ENCODE assay signal across 10 cellular contexts in genomic region chr3:5191555-5192304, GRCh38. TPM values are rescaled to one million over a fixed set of nuclear protein-coding genes. Genes with fewer than 3 reads are reported as not detected.
DNase-seq lines count a peak whose midpoint lies in the region; ATAC-seq, FAIRE-seq and TF ChIP-seq lines count a peak whose summit lies in the region.
"Had no signal": no experiment of that assay in that cellular context is flagged by ENCODE, and none has a peak within 500 bp of the region (broad histone marks: within the 10 kb centered on the region; RNA-seq: fewer than 3 reads in every experiment).

No MANE protein-coding gene starts in this region.

- no peak for ATAC-seq in stimulated activated naive CD8-positive, alpha-beta T cell treated with anti-CD3 and anti-CD28 coated beads, Interleukin-15, Interleukin-2, amounts not matched to agents 100 U/mL and 50 U/mL, for 24 hours
- no peak for ATAC-seq in HG03571 (IDR thresholded peaks at IDR 0.05; ENCODE audit: unreplicated experiment)

- H3K79me2 ChIP-seq in Karpas-422 (ENCODE audit: low read length) = peaks cover 91% of the 10 kb centered on the region

- H3K36me3 Mint-ChIP-seq in stimulated activated naive CD8-positive, alpha-beta T cell treated with anti-CD3 and anti-CD28 coated beads, Interleukin-15, Interleukin-2, amounts not matched to agents 100 ng/mL and 50 ng/mL, for 24 hours (ENCODE audit: low read depth) = peaks cover 75% of the 10 kb centered on the region
- no peaks in the 10 kb centered on the region for H3K36me3 Mint-ChIP-seq in chondrocyte (ENCODE audit: low read depth)

- H3K27ac ChIP-seq in Karpas-422 (ENCODE audit: low read length) = peak overlapping the region; percentile 59
- H3K27ac ChIP-seq: testis had no signal

- H2AFZ ChIP-seq in Karpas-422 (ENCODE audit: low read length) = no peak overlapping the region

- H3K9me2 ChIP-seq in Karpas-422 (replicated peaks; ENCODE audit: insufficient read depth, low read length) = no peaks in the 10 kb centered on the region

- peak overlapping the region; percentile 100 for H3K27ac Mint-ChIP-seq in stimulated activated naive CD8-positive, alpha-beta T cell treated with anti-CD3 and anti-CD28 coated beads, Interleukin-15, Interleukin-2, amounts not matched to agents 100 ng/mL and 50 ng/mL, for 24 hours
- peak overlapping the region; percentile 49 for H3K27ac Mint-ChIP-seq in chondrocyte (ENCODE audit: unreplicated experiment)

- no peaks in the 10 kb centered on the region for H3K27me3 ChIP-seq in Karpas-422 (ENCODE audit: low read length)
- H3K27me3 ChIP-seq: testis had no signal

- FAIRE-seq in urothelium cell line (lab: Jason Lieb, UNC) = no peak

- H3K27me3 Mint-ChIP-seq in stimulated activated naive CD8-positive, alpha-beta T cell treated with anti-CD3 and anti-CD28 coated beads, Interleukin-15, Interleukin-2, amounts not matched to agents 100 ng/mL and 50 ng/mL, for 24 hours = no peaks in the 10 kb centered on the region
- H3K27me3 Mint-ChIP-seq in chondrocyte (ENCODE audit: low read depth) = no peaks in the 10 kb centered on the region

- peak overlapping the region; percentile 96 for H3K4me3 Mint-ChIP-seq in stimulated activated naive CD8-positive, alpha-beta T cell treated with anti-CD3 and anti-CD28 coated beads, Interleukin-15, Interleukin-2, amounts not matched to agents 100 ng/mL and 50 ng/mL, for 24 hours
- H3K4me3 Mint-ChIP-seq in chondrocyte (ENCODE audit: unreplicated experiment) = no peak overlapping the region

- peaks cover 66% of the 10 kb centered on the region for H3K4me1 ChIP-seq in Karpas-422 (ENCODE audit: low read length)

- H3K4me1 Mint-ChIP-seq in stimulated activated naive CD8-positive, alpha-beta T cell treated with anti-CD3 and anti-CD28 coated beads, Interleukin-15, Interleukin-2, amounts not matched to agents 100 ng/mL and 50 ng/mL, for 24 hours (ENCODE audit: low read depth) = peaks cover 71% of the 10 kb centered on the region
- peaks cover 72% of the 10 kb centered on the region for H3K4me1 Mint-ChIP-seq in chondrocyte (ENCODE audit: low read depth)

- H3K9me3 ChIP-seq in Karpas-422 (ENCODE audit: low read length) = no peaks in the 10 kb centered on the region
- H3K9me3 ChIP-seq: testis had no signal

- H3K9me3 Mint-ChIP-seq in stimulated activated naive CD8-positive, alpha-beta T cell treated with anti-CD3 and anti-CD28 coated beads, Interleukin-15, Interleukin-2, amounts not matched to agents 100 ng/mL and 50 ng/mL, for 24 hours = no peaks in the 10 kb centered on the region
- H3K9me3 Mint-ChIP-seq in chondrocyte (ENCODE audit: low read depth) = no peaks in the 10 kb centered on the region

- peak overlapping the region; percentile 90 for H3K4me2 ChIP-seq in Karpas-422 (ENCODE audit: low read depth, low read length, poor library complexity, severe bottlenecking)

- peak overlapping the region; percentile 15; the same call in 1 of the 2 replicates for H3K9ac ChIP-seq in Karpas-422 (ENCODE audit: low read length)

- H3K36me3 ChIP-seq in Karpas-422 (ENCODE audit: insufficient read depth, low read length) = peaks cover 15% of the 10 kb centered on the region

- DNase-seq in stimulated activated naive CD8-positive, alpha-beta T cell treated with anti-CD3 and anti-CD28 coated beads, Interleukin-15, Interleukin-2, amounts not matched to agents 100 U/mL and 50 U/mL, for 24 hours = no peak
- DNase-seq in Karpas-422 (no peak), chondrocyte (ENCODE audit: low spot score) (no peak), urothelium cell line (ENCODE audit: low spot score) (no peak), NCI-H1436 treated with DMSO at 0.1 percent for 48 hours (lab: John Stamatoyannopoulos, UW) (no peak)
- DNase-seq in effector CD8-positive, alpha-beta T cell (lab: John Stamatoyannopoulos, UW) = no peak
- DNase-seq: caudate nucleus, testis had no signal

- H3K4me3 ChIP-seq in Karpas-422 (ENCODE audit: low read length) = peak overlapping the region; percentile 16; the same call in 1 of the 2 replicates
- H3K4me3 ChIP-seq: testis had no signal

- no peak for TF ChIP-seq CTCF in chondrocyte (IDR thresholded peaks at IDR 0.05)

- peaks cover 9% of the 10 kb centered on the region; the same call in 1 of the 2 replicates for H4K20me1 ChIP-seq in Karpas-422 (ENCODE audit: insufficient read depth, low read depth, low read length)

RNA-seq across cellular contexts. Expression of gene EDEM1, which starts 4.2 kb away (rescaled TPM):
- 68.8 and 134 TPM in 2 replicates for total RNA-seq in Karpas-422 (2014; rRNA removed; shearing (Covaris generic); ENCODE audit: low replicate concordance)
- 39.0 to 51.2 TPM (median 49.1 TPM) in 3 replicates for total RNA-seq in chondrocyte
